Comparison of ENCODE assay signal across 1 cellular context in genomic region chr4:76087007-76087769, GRCh38.
TF ChIP-seq lines count a peak whose summit lies in the region.

No MANE protein-coding gene starts in this region.

TF ChIP-seq in HepG2, 621 proteins besides CTCF, POLR2A, EP300 and RAD21 (continued from another document and continues in another):
- TF ChIP-seq TFE3 (CRISPR knock-in tag; IDR thresholded peaks at IDR 0.05) = peak; percentile 53
- no peak for TF ChIP-seq SP2 (CRISPR knock-in tag; IDR thresholded peaks at IDR 0.05)
- no peak for TF ChIP-seq PAX8 (CRISPR knock-in tag; IDR thresholded peaks at IDR 0.05; ENCODE audit: borderline replicate concordance)
- no peak for TF ChIP-seq TERF1 (CRISPR knock-in tag; IDR thresholded peaks at IDR 0.05)
- no peak for TF ChIP-seq ZNF768 (CRISPR knock-in tag; IDR thresholded peaks at IDR 0.05)
- no peak for TF ChIP-seq ZNF468 (CRISPR knock-in tag; IDR thresholded peaks at IDR 0.05)
- TF ChIP-seq ZBTB49 (CRISPR knock-in tag; IDR thresholded peaks at IDR 0.05; ENCODE audit: borderline replicate concordance) = no peak
- TF ChIP-seq ZNF724P (CRISPR knock-in tag; IDR thresholded peaks at IDR 0.05; ENCODE audit: borderline replicate concordance) = no peak
- TF ChIP-seq ZNF777 (CRISPR knock-in tag; IDR thresholded peaks at IDR 0.05) = no peak
- no peak for TF ChIP-seq NCOR1 (IDR thresholded peaks at IDR 0.05; ENCODE audit: borderline replicate concordance, low read length)
- TF ChIP-seq JUND (CRISPR knock-in tag; IDR thresholded peaks at IDR 0.05) = no peak
- no peak for TF ChIP-seq ARID2 (CRISPR knock-in tag; IDR thresholded peaks at IDR 0.05; ENCODE audit: borderline replicate concordance)
- no peak for TF ChIP-seq ZBTB34 (CRISPR knock-in tag; IDR thresholded peaks at IDR 0.05)
- no peak for TF ChIP-seq ZNF18 (CRISPR knock-in tag; IDR thresholded peaks at IDR 0.05; ENCODE audit: insufficient replicate concordance)
- TF ChIP-seq KMT2A (CRISPR knock-in tag; IDR thresholded peaks at IDR 0.05) = no peak
- TF ChIP-seq PREB (CRISPR knock-in tag; IDR thresholded peaks at IDR 0.05) = no peak
- no peak for TF ChIP-seq PLSCR1 (CRISPR knock-in tag; IDR thresholded peaks at IDR 0.05; ENCODE audit: borderline replicate concordance)
- TF ChIP-seq ZNF264 (CRISPR knock-in tag; IDR thresholded peaks at IDR 0.05) = no peak
- TF ChIP-seq PRDM4 (CRISPR knock-in tag; IDR thresholded peaks at IDR 0.05; ENCODE audit: borderline replicate concordance) = no peak
- no peak for TF ChIP-seq MAFG (CRISPR knock-in tag; IDR thresholded peaks at IDR 0.05)
- TF ChIP-seq DNMT3B (CRISPR knock-in tag; conservative IDR thresholded peaks at IDR 0.05) = no peak
- no peak for TF ChIP-seq NFE2L2 (IDR thresholded peaks at IDR 0.05; ENCODE audit: low read length)
- TF ChIP-seq ZNF430 (CRISPR knock-in tag; IDR thresholded peaks at IDR 0.05) = no peak
- peak; percentile 87 for TF ChIP-seq MYC (CRISPR knock-in tag; IDR thresholded peaks at IDR 0.05; ENCODE audit: borderline replicate concordance)
- no peak for TF ChIP-seq AFF4 (CRISPR knock-in tag; IDR thresholded peaks at IDR 0.05)
- TF ChIP-seq GATAD2A (CRISPR knock-in tag; IDR thresholded peaks at IDR 0.05) = peak; percentile 56
- no peak for TF ChIP-seq HNF1A (IDR thresholded peaks at IDR 0.05; ENCODE audit: low read depth)
- no peak for TF ChIP-seq HNF1A (CRISPR knock-in tag; IDR thresholded peaks at IDR 0.05; ENCODE audit: borderline replicate concordance)
- no peak for TF ChIP-seq ZBTB44 (CRISPR knock-in tag; IDR thresholded peaks at IDR 0.05)
